Comparison of ENCODE assay signal across 10 cellular contexts in genomic region chr1:248822148-248823032, GRCh38. TPM values are rescaled to one million over a fixed set of nuclear protein-coding genes. Genes with fewer than 3 reads are reported as not detected.
DNase-seq lines count a peak whose midpoint lies in the region; ATAC-seq and TF ChIP-seq lines count a peak whose summit lies in the region.
"Had no signal": no experiment of that assay in that cellular context is flagged by ENCODE, and none has a peak within 500 bp of the region (broad histone marks: within the 10 kb centered on the region; RNA-seq: fewer than 3 reads in every experiment).

No MANE protein-coding gene starts in this region.

- H3K27me3 ChIP-seq in Peyer's patch = no peaks in the 10 kb centered on the region
- no peaks in the 10 kb centered on the region for H3K27me3 ChIP-seq in hepatocyte
- no peaks in the 10 kb centered on the region for H3K27me3 ChIP-seq in HAP-1 (ENCODE audit: low read depth)
- H3K27me3 ChIP-seq: pancreas had no signal

- H3K4me3 ChIP-seq in Peyer's patch (no peak overlapping the region), hepatocyte (no peak overlapping the region), HAP-1 (no peak overlapping the region)
- H3K4me3 ChIP-seq: pancreas had no signal

- DNase-seq in AML-193 (lab: John Stamatoyannopoulos, UW) (peak; percentile 11 to 22), Peyer's patch (peak in 2 of 3 donors; percentile 13 to 22), hepatocyte (ENCODE audit: low spot score) (no peak), epidermal melanocyte (ENCODE audit: insufficient read length, low spot score) (no peak), HAP-1 (ENCODE audit: low spot score in 2 of 2) (no peak)
- DNase-seq: NCI-H2081 treated with DMSO at 0.1 percent for 48 hours had no signal

- no peak for TF ChIP-seq CTCF in Peyer's patch (IDR thresholded peaks at IDR 0.05)
- TF ChIP-seq CTCF in hepatocyte (IDR thresholded peaks at IDR 0.05; ENCODE audit: poor library complexity) = no peak

- peak overlapping the region; percentile 95 for H3K4me2 ChIP-seq in hepatocyte

- H3K9me3 ChIP-seq in Peyer's patch = no peaks in the 10 kb centered on the region
- H3K9me3 ChIP-seq in hepatocyte (ENCODE audit: low read depth) = no peaks in the 10 kb centered on the region
- H3K9me3 ChIP-seq in HAP-1 = no peaks in the 10 kb centered on the region
- H3K9me3 ChIP-seq: pancreas had no signal

- no peak overlapping the region for H2AFZ ChIP-seq in hepatocyte

- H3K79me2 ChIP-seq in hepatocyte = peaks cover 69% of the 10 kb centered on the region

- H4K20me1 ChIP-seq in hepatocyte (ENCODE audit: insufficient read depth, poor library complexity, severe bottlenecking) = peaks cover 11% of the 10 kb centered on the region

- H3K27ac ChIP-seq in Peyer's patch (no peak overlapping the region), hepatocyte (no peak overlapping the region)
- H3K27ac ChIP-seq: pancreas had no signal

- in situ Hi-C loops in HAP-1 (cut with MboI; ENCODE audit: low sequenced_read_pairs) = no loop called here

- ATAC-seq in GM21515 (IDR thresholded peaks at IDR 0.05; ENCODE audit: unreplicated experiment) = peak; percentile 28
- no peak for ATAC-seq in HG03280 (IDR thresholded peaks at IDR 0.05; ENCODE audit: unreplicated experiment)
- ATAC-seq in HG03457 (IDR thresholded peaks at IDR 0.05; ENCODE audit: unreplicated experiment) = no peak
- ATAC-seq: pancreas had no signal

- H3K36me3 ChIP-seq in Peyer's patch (peaks cover 0 to 37% (median 0%) of the 10 kb centered on the region in 3 donors), hepatocyte (replicated peaks; ENCODE audit: insufficient read depth, low read depth) (no peaks in the 10 kb centered on the region), HAP-1 (replicated peaks) (peaks cover 26% of the 10 kb centered on the region)
- H3K36me3 ChIP-seq: pancreas had no signal

- no peaks in the 10 kb centered on the region for H3K9me2 ChIP-seq in hepatocyte (replicated peaks; ENCODE audit: insufficient read depth)

- peaks cover 8 to 54% (median 24%) of the 10 kb centered on the region in 4 donors for H3K4me1 ChIP-seq in Peyer's patch
- peaks cover 20% of the 10 kb centered on the region for H3K4me1 ChIP-seq in hepatocyte (ENCODE audit: insufficient read depth)
- H3K4me1 ChIP-seq in HAP-1 = peaks cover 5% of the 10 kb centered on the region

- 97% methylated on average over 15 of the region's 15 CpGs for WGBS in hepatocyte (ENCODE audit: low lambda C conversion rate, missing lambda C conversion rate)

- TF ChIP-seq POLR2A in Peyer's patch (IDR thresholded peaks at IDR 0.05) = no peak

RNA-seq across cellular contexts. Expression of gene SH3BP5L, which starts 3.3 kb away (rescaled TPM):
- total RNA-seq in Peyer's patch (10 to 100 TPM; 19.0 to 60.6 (median 51.5) TPM), hepatocyte (13.2 and 17.2 TPM in 2 replicates)
- 5.3 and 6.5 TPM in 2 replicates for polyA plus RNA-seq in hepatocyte

RNA-seq across cellular contexts. Expression of gene ZNF672, which starts 15.6 kb away (rescaled TPM):
- total RNA-seq in Peyer's patch = 10 to 100 TPM; 48.4 to 64.4 (median 60.5) TPM
- total RNA-seq in hepatocyte = 19.0 and 23.6 TPM in 2 replicates
- 30.7 and 34.7 TPM in 2 replicates for polyA plus RNA-seq in hepatocyte

RNA-seq across cellular contexts. Expression of gene ZNF692, which starts 36.5 kb away (rescaled TPM):
- total RNA-seq in Peyer's patch = 100 to 1,000 TPM in 2 of 4 donors, 10 to 100 TPM in 2; 46.2 to 128 (median 104) TPM
- total RNA-seq in hepatocyte = 24.2 and 42.1 TPM in 2 replicates
- 60.8 and 79.9 TPM in 2 replicates for polyA plus RNA-seq in hepatocyte

Comparison
In these comparisons a context has a peak if more than half of its experiments do, and no peak if none do; other contexts are left out.
1. DNase-seq: peak in AML-193 (2 of 2) and Peyer's patch (2 of 3); none in hepatocyte (single experiment), epidermal melanocyte (single experiment) and HAP-1 (0 of 2).